ENCODE assay signal across 2 cellular contexts in genomic region chr12:57085999-57086950, GRCh38.
A peak's percentile ranks its signal among the peaks of the same experiment; 100 is the strongest.
TF ChIP-seq lines count a peak whose summit lies in the region.

No MANE protein-coding gene starts in this region.

TF ChIP-seq in SK-N-SH treated with all-trans-retinoic acid at 6 μM for 48 hours, 23 proteins besides CTCF, POLR2A, EP300 and RAD21:
- TF ChIP-seq ZFP30 (CRISPR knock-in tag; IDR thresholded peaks at IDR 0.05) = no peak
- no peak for TF ChIP-seq RARB (CRISPR knock-in tag; IDR thresholded peaks at IDR 0.05)
- no peak for TF ChIP-seq ESRRG (CRISPR knock-in tag; IDR thresholded peaks at IDR 0.05)
- TF ChIP-seq ISL1 (CRISPR knock-in tag; IDR thresholded peaks at IDR 0.05) = no peak
- TF ChIP-seq PATZ1 (CRISPR knock-in tag; IDR thresholded peaks at IDR 0.05; ENCODE audit: borderline replicate concordance) = peak; percentile 57; the same call in 1 of the 2 replicates
- TF ChIP-seq CSRNP3 (CRISPR knock-in tag; IDR thresholded peaks at IDR 0.05) = no peak

TF ChIP-seq in K562, 482 proteins besides CTCF, POLR2A, EP300 and RAD21 (continues in another document):
- TF ChIP-seq ZFP30 (CRISPR knock-in tag; IDR thresholded peaks at IDR 0.05; ENCODE audit: borderline replicate concordance) (no peak), ZNF561 (CRISPR knock-in tag; conservative IDR thresholded peaks at IDR 0.05) (no peak), ZNF644 (tag; IDR thresholded peaks at IDR 0.05; ENCODE audit: low read depth) (0 out of 2 replicates have a peak, but pooled peaks have one; percentile 36), ZNF592 (IDR thresholded peaks at IDR 0.05) (peak; percentile 85), CHD1 (IDR thresholded peaks at IDR 0.05; ENCODE audit: low read length) (peak; percentile 74), ZNF639 (CRISPR knock-in tag; conservative IDR thresholded peaks at IDR 0.05 in 1 of 2, IDR thresholded peaks at IDR 0.05 in 1 of 2) (no peak), VEZF1 (CRISPR knock-in tag; IDR thresholded peaks at IDR 0.05) (no peak), SMAD4 (CRISPR knock-in tag; conservative IDR thresholded peaks at IDR 0.05) (peak; percentile 74), CXXC5 (CRISPR knock-in tag; IDR thresholded peaks at IDR 0.05) (peak; percentile 93), SMARCA4 (IDR thresholded peaks at IDR 0.05) (0 out of 2 replicates have a peak, but pooled peaks have one; percentile 37), E2F1 (CRISPR knock-in tag; IDR thresholded peaks at IDR 0.05) (no peak), PKNOX1 (IDR thresholded peaks at IDR 0.05) (peak; percentile 53), HNRNPL (IDR thresholded peaks at IDR 0.05; ENCODE audit: low read depth, low read length) (no peak), HDAC8 (tag; IDR thresholded peaks at IDR 0.05) (no peak), TGIF2 (CRISPR knock-in tag; IDR thresholded peaks at IDR 0.05) (no peak), FOXK2 (conservative IDR thresholded peaks at IDR 0.05 in 1 of 2, IDR thresholded peaks at IDR 0.05 in 1 of 2; ENCODE audit: low read depth in 2 of 2) (no peak; a peak in 1 of 4 replicates), ZNF324 (CRISPR knock-in tag; IDR thresholded peaks at IDR 0.05) (no peak), E2F3 (CRISPR knock-in tag; IDR thresholded peaks at IDR 0.05) (no peak), ZBTB8A (IDR thresholded peaks at IDR 0.05; ENCODE audit: partially characterized antibody) (no peak), DMBX1 (CRISPR knock-in tag; IDR thresholded peaks at IDR 0.05; ENCODE audit: borderline replicate concordance) (peak; percentile 31; the same call in 1 of the 2 replicates), ELF4 (CRISPR knock-in tag; IDR thresholded peaks at IDR 0.05) (no peak), NEUROD1 (IDR thresholded peaks at IDR 0.05; ENCODE audit: borderline replicate concordance, low read depth, low read length, partially characterized antibody) (no peak), SLC30A9 (CRISPR knock-in tag; IDR thresholded peaks at IDR 0.05) (no peak), MAZ (CRISPR knock-in tag; conservative IDR thresholded peaks at IDR 0.05 in 1 of 2, IDR thresholded peaks at IDR 0.05 in 1 of 2) (peak in 1 of 2 experiments; percentile 58; a peak in 1 of 4 replicates), ARNT (IDR thresholded peaks at IDR 0.05) (no peak), CCAR2 (IDR thresholded peaks at IDR 0.05; ENCODE audit: low read depth, low read length) (no peak), PURB (CRISPR knock-in tag; IDR thresholded peaks at IDR 0.05; ENCODE audit: low read depth) (no peak), HIVEP1 (CRISPR knock-in tag; IDR thresholded peaks at IDR 0.05) (no peak), CTCFL (IDR thresholded peaks at IDR 0.05; ENCODE audit: borderline replicate concordance, insufficient read depth, low read depth, low read length, poor library complexity, severe bottlenecking) (peak; percentile 25), TEAD4 (IDR thresholded peaks at IDR 0.05; ENCODE audit: low read length) (peak; percentile 37; the same call in 1 of the 2 replicates), TEAD4 (CRISPR knock-in tag; IDR thresholded peaks at IDR 0.05; ENCODE audit: borderline replicate concordance) (no peak), MGA (IDR thresholded peaks at IDR 0.05) (peak; percentile 96), KLF16 (IDR thresholded peaks at IDR 0.05) (0 out of 2 replicates have a peak, but pooled peaks have one; percentile 25)
